In the genomic region with DNA sequence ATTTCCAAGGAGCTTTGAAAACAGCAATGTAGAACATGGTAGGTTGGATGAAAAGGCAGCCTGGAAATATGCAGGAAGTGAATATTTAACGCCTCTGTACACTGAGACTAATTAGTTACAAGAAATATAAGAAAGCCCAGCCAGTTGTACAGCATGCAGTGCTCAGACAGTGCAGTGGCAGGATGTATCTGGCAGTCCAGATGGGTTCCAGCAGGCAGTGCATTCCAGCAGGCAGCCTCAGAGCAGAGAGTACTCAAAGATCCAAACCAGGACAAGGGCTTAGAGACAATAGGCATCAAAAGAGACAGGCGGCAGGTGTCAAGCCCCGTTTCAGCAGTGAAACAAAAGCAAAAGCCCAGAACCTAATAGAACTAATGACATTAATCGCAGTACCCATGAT, we compare ENCODE assay signal across 26 cellular contexts.
DNase-seq lines count a peak whose midpoint lies in the region; ATAC-seq and TF ChIP-seq lines count a peak whose summit lies in the region.
"Had no signal": no experiment of that assay in that cellular context is flagged by ENCODE, and none has a peak within 500 bp of the region (broad histone marks: within the 10 kb centered on the region; RNA-seq: fewer than 3 reads in every experiment).

No MANE protein-coding gene starts in this region.

- no peak overlapping the region for H3K27ac Mint-ChIP-seq in activated T-cell treated with anti-CD3 and anti-CD28 coated beads, Interleukin-2, amount 50 U/mL, for 72 hours
- H3K27ac Mint-ChIP-seq: activated CD8-positive, alpha-beta T cell treated with anti-CD3 and anti-CD28 coated beads, Interleukin-2, amount 10 ng/mL, durations not matched to agents 7 days and 5 days; activated naive CD4-positive, alpha-beta T cell treated with anti-CD3 and anti-CD28 coated beads, Interleukin-2, amount 50 U/mL, for 24 hours; B cell; naive B cell had no signal

- no peaks in the 10 kb centered on the region for H3K27me3 Mint-ChIP-seq in activated T-cell treated with anti-CD3 and anti-CD28 coated beads, Interleukin-2, amount 50 U/mL, for 72 hours (ENCODE audit: low read depth)
- H3K27me3 Mint-ChIP-seq: activated naive CD4-positive, alpha-beta T cell treated with anti-CD3 and anti-CD28 coated beads, Interleukin-2, amount 50 U/mL, for 24 hours; B cell; naive B cell had no signal

- no peak for TF ChIP-seq EP300 in suprapubic skin (IDR thresholded peaks at IDR 0.05)

- H3K9me3 Mint-ChIP-seq in activated T-cell treated with anti-CD3 and anti-CD28 coated beads, Interleukin-2, amount 50 U/mL, for 72 hours = peaks cover 1 to 2% of the 10 kb centered on the region in 2 donors

- peak; percentile 7 for DNase-seq in ELR (ENCODE audit: low read depth)
- DNase-seq in NCI-H2227 treated with DMSO at 0.1 percent for 48 hours (lab: John Stamatoyannopoulos, UW) = peak; percentile 6
- DNase-seq in cardiac fibroblast (ENCODE audit: low read depth in 2 of 2) = peak; percentile 6 to 16
- peak; percentile 46 for DNase-seq in posterior vena cava (ENCODE audit: low spot score)
- DNase-seq in activated T-cell treated with anti-CD3 and anti-CD28 coated beads, Interleukin-2, amount 50 U/mL, for 72 hours = no peak
- no peak for DNase-seq in suprapubic skin (ENCODE audit: low spot score in 2 of 2)
- no peak for DNase-seq in effector CD4-positive, alpha-beta T cell
- DNase-seq: activated CD4-positive, CD25-positive, alpha-beta regulatory T cell; activated CD8-positive, alpha-beta T cell treated with anti-CD3 and anti-CD28 coated beads, Interleukin-2, amount 10 ng/mL, durations not matched to agents 7 days and 5 days; activated T-cell treated with anti-CD3 and anti-CD28 coated beads, Interleukin-2, amount 50 U/mL, for 48 hours; COR-L47; GF-D8; hippocampal formation; kidney; naive B cell; NCI-H2081; NCI-H748 treated with DMSO at 0.1 percent for 48 hours; pancreas; PC-3; SHP77 treated with DMSO at 0.1 percent for 48 hours; stimulated activated naive CD4-positive, alpha-beta T cell; T-helper 2 cell; tibial artery had no signal

- 51% methylated on average over 4 of the region's 4 CpGs for WGBS in suprapubic skin

- no peaks in the 10 kb centered on the region for H3K36me3 ChIP-seq in suprapubic skin
- H3K36me3 ChIP-seq: pancreas, tibial artery had no signal

- TF ChIP-seq CTCF in cardiac fibroblast (IDR thresholded peaks at IDR 0.05; ENCODE audit: low read depth, low read length) (no peak), suprapubic skin (IDR thresholded peaks at IDR 0.05) (no peak)

- H3K27me3 ChIP-seq in suprapubic skin = no peaks in the 10 kb centered on the region
- H3K27me3 ChIP-seq: pancreas, tibial artery had no signal

- no peak for ATAC-seq in activated T-cell treated with anti-CD3 and anti-CD28 coated beads, Interleukin-2, amount 50 U/mL, for 72 hours (replicated peaks in 1 of 2)
- ATAC-seq: activated CD8-positive, alpha-beta T cell treated with anti-CD3 and anti-CD28 coated beads, Interleukin-2, amount 10 ng/mL, durations not matched to agents 7 days and 5 days; pancreas; PC-3 had no signal

- no peak overlapping the region for H3K27ac ChIP-seq in suprapubic skin
- H3K27ac ChIP-seq: HL-60, pancreas, tibial artery had no signal

- H3K36me3 Mint-ChIP-seq in activated T-cell treated with anti-CD3 and anti-CD28 coated beads, Interleukin-2, amount 50 U/mL, for 72 hours (ENCODE audit: insufficient read depth in 2 of 2) = no peaks in the 10 kb centered on the region
- H3K36me3 Mint-ChIP-seq: activated naive CD4-positive, alpha-beta T cell treated with anti-CD3 and anti-CD28 coated beads, Interleukin-2, amount 50 U/mL, for 24 hours; naive B cell had no signal

- H3K4me1 ChIP-seq in suprapubic skin = no peaks in the 10 kb centered on the region
- H3K4me1 ChIP-seq: pancreas had no signal

- H3K4me3 ChIP-seq in cardiac fibroblast (replicated peaks in 1 of 2; ENCODE audit: low read depth in 2 of 2, low read length in 2 of 2) (no peak overlapping the region), suprapubic skin (no peak overlapping the region)
- H3K4me3 ChIP-seq: pancreas, tibial artery had no signal

- H3K4me3 Mint-ChIP-seq in activated T-cell treated with anti-CD3 and anti-CD28 coated beads, Interleukin-2, amount 50 U/mL, for 72 hours = no peak overlapping the region
- H3K4me3 Mint-ChIP-seq: activated CD8-positive, alpha-beta T cell treated with anti-CD3 and anti-CD28 coated beads, Interleukin-2, amount 10 ng/mL, durations not matched to agents 7 days and 5 days; activated naive CD4-positive, alpha-beta T cell treated with anti-CD3 and anti-CD28 coated beads, Interleukin-2, amount 50 U/mL, for 24 hours; B cell; naive B cell had no signal

- intact Hi-C loops in posterior vena cava (cut with DNase I) = no loop called here

- H3K9me3 ChIP-seq in suprapubic skin = no peaks in the 10 kb centered on the region
- H3K9me3 ChIP-seq: pancreas, tibial artery had no signal

- TF ChIP-seq POLR2A in suprapubic skin (IDR thresholded peaks at IDR 0.05) = no peak

- no peaks in the 10 kb centered on the region for H3K4me1 Mint-ChIP-seq in activated T-cell treated with anti-CD3 and anti-CD28 coated beads, Interleukin-2, amount 50 U/mL, for 72 hours (ENCODE audit: low read depth)
- H3K4me1 Mint-ChIP-seq: activated naive CD4-positive, alpha-beta T cell treated with anti-CD3 and anti-CD28 coated beads, Interleukin-2, amount 50 U/mL, for 24 hours; B cell; naive B cell had no signal

Comparison
In these comparisons a context has a peak if more than half of its experiments do, and no peak if none do; other contexts are left out.
1. DNase-seq: peak in ELR (single experiment), NCI-H2227 treated with DMSO at 0.1 percent for 48 hours (single experiment), cardiac fibroblast (2 of 2) and posterior vena cava (single experiment); none in activated T-cell treated with anti-CD3 and anti-CD28 coated beads, Interleukin-2, amount 50 U/mL, for 72 hours (0 of 2), suprapubic skin (0 of 2) and effector CD4-positive, alpha-beta T cell (single experiment).